In genomic region chr19:12578641-12579040, GRCh38 we compare ENCODE assay signal across 7 cellular contexts.
"Had no signal": no experiment of that assay in that cellular context is flagged by ENCODE, and none has a peak within 500 bp of the region (broad histone marks: within the 10 kb centered on the region; RNA-seq: fewer than 3 reads in every experiment).

No MANE protein-coding gene starts in this region.

- H3K27ac Mint-ChIP-seq: GM23338, H9 had no signal

- FAIRE-seq: H1, H54, HepG2 had no signal

- DNase-seq: H9, HCEC 1CT had no signal

- H3K27me3 Mint-ChIP-seq: IgD-negative memory B cell had no signal

- H3K4me3 Mint-ChIP-seq: GM23338, H9 had no signal

- ATAC-seq: GM23338, HepG2 had no signal
